In genomic region chr4:99946346-99947189, GRCh38 we compare ENCODE assay signal across 8 cellular contexts. TPM values are rescaled to one million over a fixed set of nuclear protein-coding genes. Genes with fewer than 3 reads are reported as not detected.
DNase-seq lines count a peak whose midpoint lies in the region; ATAC-seq lines count a peak whose summit lies in the region.

Gene DNAJB14 (minus strand): TSS chr4:99946618. CDS start chr4:99946571, 47 bp downstream.

- peak within 1 kb of the TSS; percentile 86 for H3K27ac ChIP-seq in CD4-positive, alpha-beta memory T cell (ENCODE audit: low read depth, low read length)
- peak within 1 kb of the TSS; percentile 99 for H3K27ac ChIP-seq in esophagus (ENCODE audit: low read depth in 2 of 2, low read length in 1 of 2)
- peak within 1 kb of the TSS; percentile 84 for H3K27ac ChIP-seq in muscle layer of colon (ENCODE audit: low read depth, low read length)

- ATAC-seq in GM19395 (IDR thresholded peaks at IDR 0.05; ENCODE audit: unreplicated experiment): peak; percentile 43
- peak; percentile 20 for ATAC-seq in HG03558 (IDR thresholded peaks at IDR 0.05; ENCODE audit: extremely low read depth, unreplicated experiment)

- 1% methylated on average over 58 to 87 of the region's 87 CpGs for WGBS in esophagus, 2 donors

- POLR2A ChIA-PET in CD4-positive, alpha-beta memory T cell (lab: Charles Lee; ENCODE audit: partially characterized antibody): interaction anchor here (0.6 to 3.9 kb wide), 31 partner anchors 10 to 1803 kb away, joined by 3 to 118 read pairs (median 5); partner anchors contain the start of genes ADH5, DAPP1, LAMTOR3 and METAP1

- CTCF ChIA-PET in CD4-positive, alpha-beta memory T cell (lab: Charles Lee; ENCODE audit: partially characterized antibody): interaction anchor here (0.7 to 3.8 kb wide), 17 partner anchors 15 to 1018 kb away, joined by 3 to 50 read pairs (median 7); partner anchors contain the start of genes DAPP1, EIF4E, LAMTOR3 and METAP1

- peaks cover 8% of the 10 kb centered on the region for H3K36me3 ChIP-seq in CD4-positive, alpha-beta memory T cell (ENCODE audit: insufficient read depth, low read length)
- H3K36me3 ChIP-seq in esophagus (ENCODE audit: control insufficient read depth in 2 of 2, insufficient read depth in 2 of 2, low read length in 1 of 2) (no peaks in the 10 kb centered on the region), muscle layer of colon (ENCODE audit: insufficient read depth, low read length) (no peaks in the 10 kb centered on the region)

- DNase-seq in CD4-positive, alpha-beta memory T cell: peak; percentile 81 to 86 (median 85)
- DNase-seq in OCI-M1 (lab: John Stamatoyannopoulos, UW): peak; percentile 87
- DNase-seq in activated T-cell treated with anti-CD3 and anti-CD28 coated beads for 48 hours (ENCODE audit: low read depth): peak; percentile 85
- peak; percentile 55 for DNase-seq in stimulated activated CD8-positive, alpha-beta memory T cell treated with anti-CD3 and anti-CD28 coated beads, Interleukin-7, amount 100 ng/mL, for 24 hours (ENCODE audit: low read depth)

- H3K4me3 ChIP-seq in CD4-positive, alpha-beta memory T cell (ENCODE audit: low read length in 2 of 2): peak within 1 kb of the TSS; percentile 72 to 78
- H3K4me3 ChIP-seq in esophagus (ENCODE audit: low read depth in 1 of 2, low read length in 2 of 2) (peak within 1 kb of the TSS; percentile 68 to 88), muscle layer of colon (ENCODE audit: low read depth in 1 of 2, low read length in 2 of 2) (peak within 1 kb of the TSS; percentile 92 to 96)

- no peaks in the 10 kb centered on the region for H3K9me3 Mint-ChIP-seq in CD4-positive, alpha-beta memory T cell

- H3K27me3 ChIP-seq in CD4-positive, alpha-beta memory T cell (ENCODE audit: insufficient read depth, low read length): no peaks in the 10 kb centered on the region
- H3K27me3 ChIP-seq in esophagus (ENCODE audit: control insufficient read depth in 1 of 2, insufficient read depth in 2 of 2, low read length in 2 of 2): no peaks in the 10 kb centered on the region
- no peaks in the 10 kb centered on the region for H3K27me3 ChIP-seq in muscle layer of colon (ENCODE audit: control insufficient read depth in 1 of 2, insufficient read depth in 2 of 2, low read length in 2 of 2)

- H3K36me3 Mint-ChIP-seq in CD4-positive, alpha-beta memory T cell: peaks cover 20 to 24% of the 10 kb centered on the region in 2 donors

- peak within 1 kb of the TSS in 6 of 7 donors; percentile 97 to 99 (median 99) for H3K27ac Mint-ChIP-seq in CD4-positive, alpha-beta memory T cell

- no peaks in the 10 kb centered on the region for H3K9me3 ChIP-seq in CD4-positive, alpha-beta memory T cell (ENCODE audit: control insufficient read depth in 1 of 2, low read length in 2 of 2)
- H3K9me3 ChIP-seq in esophagus (ENCODE audit: control insufficient read depth in 2 of 2, insufficient read depth in 1 of 2, low read depth in 1 of 2, low read length in 1 of 2) (no peaks in the 10 kb centered on the region), muscle layer of colon (ENCODE audit: low read length) (no peaks in the 10 kb centered on the region)

- H3K27me3 Mint-ChIP-seq in CD4-positive, alpha-beta memory T cell: no peaks in the 10 kb centered on the region

- H3K4me1 ChIP-seq in CD4-positive, alpha-beta memory T cell (ENCODE audit: insufficient read depth, low read length): peaks cover 68% of the 10 kb centered on the region
- H3K4me1 ChIP-seq in esophagus (ENCODE audit: control insufficient read depth in 2 of 2, insufficient read depth in 2 of 2, low read length in 1 of 2) (no peaks in the 10 kb centered on the region), muscle layer of colon (ENCODE audit: insufficient read depth, low read length) (peaks cover 38% of the 10 kb centered on the region)

- peaks cover 43 to 53% (median 49%) of the 10 kb centered on the region in 4 donors for H3K4me1 Mint-ChIP-seq in CD4-positive, alpha-beta memory T cell

- intact Hi-C loops in CD4-positive, alpha-beta memory T cell (cut with micrococcal nuclease): loop anchor here (2.0 to 5.0 kb wide), 2 partner anchors 1686 to 1804 kb away; partner anchors contain the start of genes RAP1GDS1 and STPG2

- peak within 1 kb of the TSS; percentile 95 for H3K9ac ChIP-seq in muscle layer of colon (ENCODE audit: low read length)

- H3K4me3 Mint-ChIP-seq in CD4-positive, alpha-beta memory T cell: peak within 1 kb of the TSS; percentile 98 to 100 (median 100)

RNA-seq across cellular contexts. Expression of gene DNAJB14, which starts in this region (rescaled TPM):
- 10 to 100 TPM; 74.5 to 76.7 TPM for total RNA-seq in CD4-positive, alpha-beta memory T cell
- 10 to 100 TPM; 44.9 to 66.3 TPM for polyA plus RNA-seq in CD4-positive, alpha-beta memory T cell
- 1 to 10 TPM; 6.4 to 7.0 TPM for polyA plus RNA-seq in esophagus

Comparison
In these comparisons a context has a peak if more than half of its experiments do, and no peak if none do; other contexts are left out.
1. Peak in every context shown above with its lines: DNase-seq, ATAC-seq, H3K4me3 ChIP-seq and H3K27ac ChIP-seq.
2. RNA of gene DNAJB14 (polyA plus RNA-seq): 44.9 to 66.3 TPM in CD4-positive, alpha-beta memory T cell; 6.4 to 7.0 TPM in esophagus; every median in the first group is over 4 times any median in the second.